ENCODE assay signal across 27 cellular contexts in the genomic region with DNA sequence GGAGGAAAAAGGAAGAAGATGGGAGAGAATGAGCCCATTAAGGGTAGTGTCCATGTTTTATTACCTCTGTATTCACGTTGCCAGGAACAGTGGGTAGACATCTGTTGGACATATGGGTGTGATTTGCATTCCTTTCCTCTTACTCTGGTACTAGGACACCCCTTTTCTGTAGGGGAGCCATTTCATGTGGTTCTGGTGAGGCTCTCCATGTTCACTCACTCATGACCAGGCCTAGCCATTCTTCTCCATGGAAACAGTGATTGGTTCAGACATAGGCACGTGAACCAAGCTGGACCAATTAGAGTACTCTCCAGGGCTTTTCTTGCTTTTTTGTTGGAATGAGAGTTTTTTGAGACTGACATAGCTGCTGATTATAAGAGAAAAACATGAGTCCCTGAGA. TPM values are rescaled to one million over a fixed set of nuclear protein-coding genes. Genes with fewer than 3 reads are reported as not detected.
DNase-seq lines count a peak whose midpoint lies in the region; ATAC-seq, FAIRE-seq and TF ChIP-seq lines count a peak whose summit lies in the region.
"Had no signal": no experiment of that assay in that cellular context is flagged by ENCODE, and none has a peak within 500 bp of the region (broad histone marks: within the 10 kb centered on the region; RNA-seq: fewer than 3 reads in every experiment).

No MANE protein-coding gene starts in this region.

- H3K27ac ChIP-seq in H1 (ENCODE audit: low read depth, low read length) (no peak overlapping the region), mesendoderm (ENCODE audit: low read depth, low read length) (no peak overlapping the region)
- H3K27ac ChIP-seq: adrenal gland, esophagus muscularis mucosa, heart left ventricle, KMS-11, ovary, right lobe of liver, testis, WERI-Rb-1 had no signal

- no peaks in the 10 kb centered on the region for H3K27me3 ChIP-seq in H1 (replicated peaks in 1 of 4; ENCODE audit: control insufficient read depth in 3 of 4, extremely low read depth in 1 of 4, insufficient read depth in 3 of 4, low read length in 3 of 4)
- H3K27me3 ChIP-seq in mesendoderm (ENCODE audit: insufficient read depth, low read length, poor library complexity) = no peaks in the 10 kb centered on the region
- H3K27me3 ChIP-seq in HAP-1 (ENCODE audit: low read depth) = no peaks in the 10 kb centered on the region
- H3K27me3 ChIP-seq: adrenal gland, heart left ventricle, ovary, right lobe of liver, testis had no signal

- H2BK12ac ChIP-seq in H1 (ENCODE audit: low read depth, low read length) = no peak overlapping the region

- H2BK120ac ChIP-seq in H1 (replicated peaks; ENCODE audit: low read depth, low read length) (no peak overlapping the region), mesendoderm (ENCODE audit: low read depth, low read length) (no peak overlapping the region)

- POLR2A ChIA-PET in H1 (lab: Charles Lee; ENCODE audit: partially characterized antibody) = no interaction called here

- H2BK15ac ChIP-seq in H1 (ENCODE audit: low read length) (no peak overlapping the region), mesendoderm (replicated peaks; ENCODE audit: low read depth) (no peak overlapping the region)

- H3K36me3 ChIP-seq in H1 (ENCODE audit: control insufficient read depth in 2 of 4, insufficient read depth in 4 of 4, low read length in 3 of 4) (no peaks in the 10 kb centered on the region; a peak in 1 of 8 replicates), mesendoderm (ENCODE audit: control insufficient read depth, insufficient read depth, low read length) (no peaks in the 10 kb centered on the region), HAP-1 (replicated peaks) (no peaks in the 10 kb centered on the region)
- H3K36me3 ChIP-seq: adrenal gland, esophagus muscularis mucosa, heart left ventricle, ovary, right lobe of liver, WERI-Rb-1 had no signal

- no peak for ATAC-seq in GM21619 (IDR thresholded peaks at IDR 0.05; ENCODE audit: unreplicated experiment)
- no peak for ATAC-seq in HG03025 (IDR thresholded peaks at IDR 0.05; ENCODE audit: low FRiP score, unreplicated experiment)
- ATAC-seq: HCT116, heart left ventricle, right lobe of liver had no signal

- H3K18ac ChIP-seq in H1 (ENCODE audit: extremely low read depth, low read length) (no peak overlapping the region), mesendoderm (ENCODE audit: low read length) (no peak overlapping the region)

- no peak overlapping the region for H3K56ac ChIP-seq in H1 (replicated peaks; ENCODE audit: insufficient read length, low read depth, low read length)
- H3K56ac ChIP-seq in mesendoderm (ENCODE audit: low read length) = no peak overlapping the region

- no peak overlapping the region for H2BK20ac ChIP-seq in H1 (ENCODE audit: low read length)

- FAIRE-seq in H1 (lab: Jason Lieb, UNC) = no peak

- H3K9me3 ChIP-seq in H1 (ENCODE audit: insufficient read depth in 2 of 2, low read depth in 1 of 2, low read length in 1 of 2) = peaks cover 15 to 22% of the 10 kb centered on the region in 2 experiments
- H3K9me3 ChIP-seq in HAP-1 = peaks cover 10% of the 10 kb centered on the region
- H3K9me3 ChIP-seq: ovary, right lobe of liver, testis had no signal

- H3K14ac ChIP-seq in H1 (ENCODE audit: insufficient read length) = no peak overlapping the region

- H3K79me1 ChIP-seq in H1 (ENCODE audit: low read depth, low read length) (no peaks in the 10 kb centered on the region), mesendoderm (ENCODE audit: low read length) (no peaks in the 10 kb centered on the region)

- H3K4me2 ChIP-seq in H1 (ENCODE audit: insufficient read depth in 1 of 2, low read depth in 2 of 2, low read length in 2 of 2) = no peak overlapping the region
- H3K4me2 ChIP-seq in mesendoderm (ENCODE audit: low read length) = no peak overlapping the region
- H3K4me2 ChIP-seq: KMS-11 had no signal

- H2AFZ ChIP-seq in H1 (ENCODE audit: low read length) = peak overlapping the region; percentile 48; the same call in 1 of the 2 replicates

- H2BK5ac ChIP-seq in H1 (ENCODE audit: low read depth, low read length) (no peak overlapping the region), mesendoderm (ENCODE audit: low read length) (no peak overlapping the region)

- WGBS in H1 (ENCODE audit: extremely low coverage in 1 of 2, insufficient coverage in 1 of 2, insufficient read length in 1 of 2, insufficient replicate concordance in 2 of 2, low coverage in 1 of 2, low lambda C conversion rate in 2 of 2, missing lambda C conversion rate in 1 of 2), 2 experiments = 88% methylated on average over 2 of the region's 2 CpGs; no CpG with 5 or more reads in 1 of the 2 experiments
- WGBS in mesendoderm (ENCODE audit: extremely low coverage, insufficient coverage, low lambda C conversion rate) = no CpG with 5 or more reads among the region's 2 CpGs

- H3K9ac ChIP-seq in H1 (replicated peaks in 1 of 4; ENCODE audit: extremely low read depth in 1 of 4, low read depth in 3 of 4, low read length in 3 of 4) (no peak overlapping the region), mesendoderm (ENCODE audit: low read length) (no peak overlapping the region)
- H3K9ac ChIP-seq: KMS-11 had no signal

- no peak overlapping the region for H4K91ac ChIP-seq in H1 (replicated peaks; ENCODE audit: insufficient read length, low read length)

- DNase-seq in EL = peak; percentile 67
- DNase-seq in HT1080 (ENCODE audit: low read depth) = peak; percentile 48
- no peak for DNase-seq in H1 (ENCODE audit: low read depth in 1 of 2, low spot score in 2 of 2)
- peak; percentile 8 for DNase-seq in mesendoderm
- no peak for DNase-seq in cardiac septum (ENCODE audit: low spot score)
- no peak for DNase-seq in HAP-1 (ENCODE audit: low spot score in 2 of 2)
- DNase-seq: activated CD8-positive, alpha-beta memory T cell treated with anti-CD3 and anti-CD28 coated beads, Interleukin-2, amount 50 U/mL, for 48 hours; activated effector memory CD4-positive, alpha-beta T cell treated with anti-CD3 and anti-CD28 coated beads, Interleukin-2, amount 50 U/mL, for 16 hours; adrenal gland; caudate nucleus; COR-L47; heart left ventricle; immature natural killer cell; naive B cell; NCI-H1092; NCI-H2081; ovary; right lobe of liver; SHP77; testis; WERI-Rb-1 had no signal

- in situ Hi-C loops in HAP-1 (cut with MboI; ENCODE audit: low sequenced_read_pairs) = no loop called here

- H3K4me1 ChIP-seq in H1 (replicated peaks in 1 of 4; ENCODE audit: control insufficient read depth in 3 of 4, insufficient read depth in 4 of 4, low read length in 3 of 4) = no peaks in the 10 kb centered on the region
- H3K4me1 ChIP-seq in mesendoderm (ENCODE audit: control insufficient read depth, low read depth, low read length) = no peaks in the 10 kb centered on the region
- H3K4me1 ChIP-seq in HAP-1 = no peaks in the 10 kb centered on the region
- H3K4me1 ChIP-seq: adrenal gland, esophagus muscularis mucosa, heart left ventricle, right lobe of liver, testis had no signal

- intact Hi-C loops in cardiac septum (cut with DNase I) = no loop called here

- CTCF ChIA-PET in H1 (lab: Charles Lee; ENCODE audit: partially characterized antibody) = interaction anchor here (0.5 to 1.4 kb wide), 5 partner anchors 10 to 122 kb away, joined by 3 to 8 read pairs (median 3); no protein-coding TSS in a partner anchor

- no peak for TF ChIP-seq EP300 in H1 (IDR thresholded peaks at IDR 0.05; ENCODE audit: borderline replicate concordance in 1 of 2, low read depth in 2 of 2, low read length in 2 of 2)

- no peak overlapping the region for H3K4me3 ChIP-seq in H1 (ENCODE audit: extremely low read depth in 1 of 4, insufficient read depth in 2 of 4, low read depth in 3 of 4, low read length in 4 of 4)
- H3K4me3 ChIP-seq in mesendoderm (ENCODE audit: low read length) = no peak overlapping the region
- no peak overlapping the region for H3K4me3 ChIP-seq in HAP-1
- H3K4me3 ChIP-seq: adrenal gland, esophagus muscularis mucosa, heart left ventricle, lung, ovary, right lobe of liver, testis had no signal

- H3K23me2 ChIP-seq in H1 (ENCODE audit: low read depth, low read length) = no peaks in the 10 kb centered on the region

- no peaks in the 10 kb centered on the region for H3K79me2 ChIP-seq in H1 (ENCODE audit: control insufficient read depth in 1 of 2, insufficient read depth in 2 of 2, low read length in 2 of 2)
- H3K79me2 ChIP-seq in mesendoderm (ENCODE audit: control insufficient read depth, insufficient read depth, low read length) = no peaks in the 10 kb centered on the region

- no peak for TF ChIP-seq POLR2A in H1 (IDR thresholded peaks at IDR 0.05; ENCODE audit: control extremely low read depth in 1 of 2, low read depth in 2 of 2, low read length in 2 of 2)

- TF ChIP-seq RAD21 in H1 (IDR thresholded peaks at IDR 0.05 in 1 of 2, conservative IDR thresholded peaks at IDR 0.05 in 1 of 2; ENCODE audit: low read depth in 2 of 2, low read length in 2 of 2) = no peak

- H3K23ac ChIP-seq in H1 (ENCODE audit: insufficient read length) (no peak overlapping the region), mesendoderm (ENCODE audit: low read length) (no peak overlapping the region)

- H4K20me1 ChIP-seq in H1 (replicated peaks in 1 of 2; ENCODE audit: control insufficient read depth in 1 of 2, insufficient read depth in 2 of 2, low read length in 2 of 2) = no peaks in the 10 kb centered on the region

- no peak overlapping the region for H4K5ac ChIP-seq in H1 (ENCODE audit: insufficient read length, low read depth, low read length)
- H4K5ac ChIP-seq in mesendoderm (ENCODE audit: low read length) = no peak overlapping the region

- H2AK5ac ChIP-seq in H1 (ENCODE audit: low read depth, low read length) = no peak overlapping the region
- no peak overlapping the region for H2AK5ac ChIP-seq in mesendoderm (ENCODE audit: low read length)

- H4K8ac ChIP-seq in H1 (ENCODE audit: extremely low read depth, insufficient read depth, low read length) (no peak overlapping the region), mesendoderm (ENCODE audit: low read depth, low read length) (no peak overlapping the region)

- no peak for TF ChIP-seq CTCF in H1 (IDR thresholded peaks at IDR 0.05; ENCODE audit: control extremely low read depth in 1 of 3, insufficient read depth in 1 of 3, low read depth in 1 of 3, low read length in 3 of 3)

- H3K4ac ChIP-seq in H1 (replicated peaks; ENCODE audit: insufficient read length, low read depth, low read length) (no peak overlapping the region), mesendoderm (ENCODE audit: low read depth, low read length) (no peak overlapping the region)

RNA-seq across cellular contexts. Expression of gene PDCD6IP, which starts 39.6 kb away (rescaled TPM):
- 71.5 and 109 TPM in 2 replicates for total RNA-seq in HT1080 (2014; rRNA removed; shearing (Covaris generic))
- 82.8 and 89.3 TPM in 2 replicates for polyA plus RNA-seq in HT1080 (2015; cell fraction: cytosol; rRNA removed)
- polyA plus RNA-seq in HT1080 (2015; cell fraction: nucleus; rRNA removed) = 394 and 480 TPM in 2 replicates
- 136 and 155 TPM in 2 replicates for total RNA-seq in H1 (2021; fragmentation: NEBNext Ultra II Directional; extraction: Animal tissue kit (Norgen Biotek cat#: 25700))
- 61.7 and 107 TPM in 2 replicates for polyA plus RNA-seq in H1 (2011; rRNA removed)
- 60.4 TPM for polyA plus RNA-seq in H1 (2011; cell fraction: cytosol; rRNA removed)
- 127 TPM for polyA plus RNA-seq in H1 (2011; cell fraction: nucleus; rRNA removed)
- 67.7 to 92.3 TPM (median 81.6 TPM) in 4 replicates for polyA plus RNA-seq in H1 (2012, experiment 1 of 2)
- polyA plus RNA-seq in H1 (2012, experiment 2 of 2) = 7.0 TPM
- 60.8 TPM for polyA plus RNA-seq in H1 (2013, experiment 1 of 2)
- polyA plus RNA-seq in H1 (2013, experiment 2 of 2) = 60.6 TPM
- 83.9 and 86.3 TPM in 2 replicates for polyA minus RNA-seq in H1 (2011; rRNA and poly(A)+ RNA removed)
- 162 TPM for polyA minus RNA-seq in H1 (2011; cell fraction: cytosol; rRNA and poly(A)+ RNA removed)
- polyA minus RNA-seq in H1 (2011; cell fraction: nucleus; rRNA and poly(A)+ RNA removed) = 150 TPM
- 77.6 TPM for polyA plus RNA-seq in mesendoderm (2013, experiment 1 of 2)
- 82.4 TPM for polyA plus RNA-seq in mesendoderm (2013, experiment 2 of 2)
- total RNA-seq in cardiac septum = 134 TPM

RNA-seq across cellular contexts. Expression of gene CLASP2, which starts 40.8 kb away (rescaled TPM):
- total RNA-seq in HT1080 (2014; rRNA removed; shearing (Covaris generic)) = 39.7 and 74.2 TPM in 2 replicates
- 18.8 and 19.0 TPM in 2 replicates for polyA plus RNA-seq in HT1080 (2015; cell fraction: cytosol; rRNA removed)
- polyA plus RNA-seq in HT1080 (2015; cell fraction: nucleus; rRNA removed) = 33.3 and 36.8 TPM in 2 replicates
- 51.6 and 58.0 TPM in 2 replicates for total RNA-seq in H1 (2021; fragmentation: NEBNext Ultra II Directional; extraction: Animal tissue kit (Norgen Biotek cat#: 25700))
- polyA plus RNA-seq in H1 (2011; rRNA removed) = 16.3 and 21.7 TPM in 2 replicates
- 17.6 TPM for polyA plus RNA-seq in H1 (2011; cell fraction: cytosol; rRNA removed)
- 52.4 TPM for polyA plus RNA-seq in H1 (2011; cell fraction: nucleus; rRNA removed)
- polyA plus RNA-seq in H1 (2012, experiment 1 of 2) = 16.6 to 29.0 TPM (median 20.5 TPM) in 4 replicates
- polyA plus RNA-seq in H1 (2012, experiment 2 of 2) = 1.2 TPM
- 17.9 TPM for polyA plus RNA-seq in H1 (2013, experiment 1 of 2)
- polyA plus RNA-seq in H1 (2013, experiment 2 of 2) = 18.1 TPM
- polyA minus RNA-seq in H1 (2011; rRNA and poly(A)+ RNA removed) = 82.8 and 104 TPM in 2 replicates
- polyA minus RNA-seq in H1 (2011; cell fraction: cytosol; rRNA and poly(A)+ RNA removed) = 44.9 TPM
- polyA minus RNA-seq in H1 (2011; cell fraction: nucleus; rRNA and poly(A)+ RNA removed) = 185 TPM
- 18.2 TPM for polyA plus RNA-seq in mesendoderm (2013, experiment 1 of 2)
- polyA plus RNA-seq in mesendoderm (2013, experiment 2 of 2) = 19.6 TPM
- 70.1 TPM for total RNA-seq in cardiac septum

Comparison
In these comparisons a context has a peak if more than half of its experiments do, and no peak if none do; other contexts are left out.
1. DNase-seq: peak in EL (single experiment), HT1080 (single experiment) and mesendoderm (single experiment); none in H1 (0 of 2), cardiac septum (single experiment) and HAP-1 (0 of 2).